15 cellular contexts compared by ENCODE assay signal in the genomic region with DNA sequence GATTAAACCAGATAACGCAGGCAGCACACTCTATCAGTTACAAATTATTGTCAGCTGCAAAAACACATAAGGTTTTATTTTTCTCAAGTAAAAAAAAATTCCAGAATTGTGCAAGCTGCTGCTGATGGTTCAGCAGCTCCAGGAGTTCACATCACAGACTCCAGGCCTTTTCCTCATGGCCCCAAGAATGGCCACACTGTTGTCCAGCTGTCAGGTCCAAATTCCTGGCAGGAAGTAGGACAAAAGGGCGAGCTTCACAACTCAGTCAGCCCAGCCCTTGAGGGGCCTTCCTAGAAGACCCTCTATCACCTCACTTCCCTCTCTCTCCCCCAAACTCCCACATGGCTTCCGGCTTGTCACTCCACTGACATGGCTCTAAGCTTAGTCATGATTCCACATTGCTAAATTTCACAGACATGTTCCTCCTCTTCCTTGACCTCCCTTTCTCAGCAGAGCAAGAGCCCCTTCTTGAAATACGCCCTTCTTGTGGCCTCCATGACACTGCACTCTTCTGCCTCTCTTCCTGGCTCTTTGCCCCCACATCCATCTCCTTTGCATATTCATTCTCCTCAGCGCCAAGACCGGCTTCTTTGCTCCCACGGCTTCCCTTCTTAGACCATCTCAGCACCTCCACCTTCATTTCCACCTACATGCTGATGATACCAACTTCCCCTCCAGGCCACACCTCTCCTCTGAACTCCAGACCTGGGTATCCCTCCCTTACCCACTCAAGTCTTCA. TPM values are rescaled to one million over a fixed set of nuclear protein-coding genes. Genes with fewer than 3 reads are reported as not detected.
A peak's percentile ranks its signal among the peaks of the same experiment; 100 is the strongest.
DNase-seq lines count a peak whose midpoint lies in the region; ATAC-seq and TF ChIP-seq lines count a peak whose summit lies in the region.
"Had no signal": no experiment of that assay in that cellular context is flagged by ENCODE, and none has a peak within 500 bp of the region (broad histone marks: within the 10 kb centered on the region; RNA-seq: fewer than 3 reads in every experiment).

No MANE protein-coding gene starts in this region.

- 0 out of 2 replicates have a peak overlapping the region, but pooled peaks have one; percentile 18 for H2AFZ ChIP-seq in GM23338

- H3K4me1 Mint-ChIP-seq in GM23338, result peaks cover 9% of the 10 kb centered on the region
- peaks cover 31% of the 10 kb centered on the region for H3K4me1 Mint-ChIP-seq in type B pancreatic cell (ENCODE audit: unreplicated experiment)
- no peaks in the 10 kb centered on the region for H3K4me1 Mint-ChIP-seq in CD4-positive, alpha-beta memory T cell
- H3K4me1 Mint-ChIP-seq: stimulated activated memory B cell treated with anti-CD40 and anti-IgM and Interleukin-4, amounts not matched to agents 10 μg/mL and 1 μg/mL and 100 μg/mL, for 72 hours had no signal

- no peaks in the 10 kb centered on the region for H3K79me2 ChIP-seq in GM23338 (replicated peaks; ENCODE audit: insufficient read depth)

- intact Hi-C loops in left ventricle myocardium superior (cut with micrococcal nuclease), result loop anchor here (1.0 kb wide), 1 partner anchor 162 kb away; no protein-coding TSS in a partner anchor
- intact Hi-C loops in CD4-positive, alpha-beta memory T cell (cut with micrococcal nuclease), result no loop called here

- no peaks in the 10 kb centered on the region for H3K27me3 Mint-ChIP-seq in GM23338 (ENCODE audit: insufficient read depth, low read depth, poor library complexity)
- H3K27me3 Mint-ChIP-seq in type B pancreatic cell, result peaks cover 12% of the 10 kb centered on the region
- peaks cover 9 to 33% of the 10 kb centered on the region in 2 donors for H3K27me3 Mint-ChIP-seq in CD4-positive, alpha-beta memory T cell

- 0 out of 2 replicates have a peak, but pooled peaks cover 4% of the 10 kb centered on the region for H3K9me2 ChIP-seq in GM23338 (ENCODE audit: insufficient read depth)

- H3F3A ChIP-seq in GM23338 (replicated peaks; ENCODE audit: low read depth), result no peaks in the 10 kb centered on the region

- H3K4me3 ChIP-seq in GM23338 (no peak overlapping the region), coronary artery (no peak overlapping the region)
- H3K4me3 ChIP-seq in CD4-positive, alpha-beta memory T cell (ENCODE audit: low read length in 2 of 2), result no peak overlapping the region
- H3K4me3 ChIP-seq: body of pancreas, lung, right lobe of liver had no signal

- DNase-seq in GM23338 (ENCODE audit: low spot score) (no peak), coronary artery (ENCODE audit: low spot score) (no peak), left ventricle myocardium superior (no peak), type B pancreatic cell (ENCODE audit: extremely low spot score, unreplicated experiment) (no peak), midbrain (lab: John Stamatoyannopoulos, UW) (no peak)
- DNase-seq in CD4-positive, alpha-beta memory T cell, result no peak
- DNase-seq: activated CD8-positive, alpha-beta memory T cell treated with anti-CD3 and anti-CD28 coated beads, Interleukin-2, amount 50 U/mL, for 4 hours; activated naive CD4-positive, alpha-beta T cell treated with Interleukin-2 at 50 U/mL for 16 hours had no signal

- no peaks in the 10 kb centered on the region for H4K20me1 ChIP-seq in GM23338 (replicated peaks; ENCODE audit: insufficient read depth)

- H3K9me3 Mint-ChIP-seq in GM23338 (peaks cover 2% of the 10 kb centered on the region; the same call in 2 of the 3 replicates), type B pancreatic cell (peaks cover 3% of the 10 kb centered on the region)
- H3K9me3 Mint-ChIP-seq in CD4-positive, alpha-beta memory T cell, result peaks cover 0 to 10% (median 3%) of the 10 kb centered on the region in 8 donors

- H3K27ac ChIP-seq in GM23338 (ENCODE audit: low read depth) (no peak overlapping the region), coronary artery (peak overlapping the region; percentile 15 to 31)
- no peak overlapping the region for H3K27ac ChIP-seq in CD4-positive, alpha-beta memory T cell (ENCODE audit: low read depth, low read length)
- H3K27ac ChIP-seq: body of pancreas, right lobe of liver had no signal

- POLR2A ChIA-PET in CD4-positive, alpha-beta memory T cell (lab: Charles Lee; ENCODE audit: partially characterized antibody), result no interaction called here

- H3K27ac Mint-ChIP-seq in GM23338 (no peak overlapping the region), type B pancreatic cell (no peak overlapping the region)
- no peak overlapping the region for H3K27ac Mint-ChIP-seq in CD4-positive, alpha-beta memory T cell
- H3K27ac Mint-ChIP-seq: stimulated activated memory B cell treated with anti-CD40 and anti-IgM and Interleukin-4, amounts not matched to agents 10 μg/mL and 1 μg/mL and 100 μg/mL, for 72 hours had no signal

- no peak overlapping the region for H3K4me3 Mint-ChIP-seq in GM23338
- H3K4me3 Mint-ChIP-seq in type B pancreatic cell, result peak overlapping the region; percentile 10
- no peak overlapping the region for H3K4me3 Mint-ChIP-seq in CD4-positive, alpha-beta memory T cell
- H3K4me3 Mint-ChIP-seq: stimulated activated memory B cell treated with anti-CD40 and anti-IgM and Interleukin-4, amounts not matched to agents 10 μg/mL and 1 μg/mL and 100 μg/mL, for 72 hours had no signal

- ATAC-seq in GM23338 (no peak), left ventricle myocardium superior (peak; percentile 64), GM21447 (IDR thresholded peaks at IDR 0.05; ENCODE audit: unreplicated experiment) (no peak), HG03045 (IDR thresholded peaks at IDR 0.05; ENCODE audit: unreplicated experiment) (no peak)
- ATAC-seq: stimulated activated memory B cell treated with anti-CD40 and anti-IgM and Interleukin-4, amounts not matched to agents 10 μg/mL and 1 μg/mL and 100 μg/mL, for 72 hours had no signal

- no peaks in the 10 kb centered on the region for H3K36me3 ChIP-seq in GM23338 (ENCODE audit: insufficient read depth)
- no peaks in the 10 kb centered on the region for H3K36me3 ChIP-seq in CD4-positive, alpha-beta memory T cell (ENCODE audit: insufficient read depth, low read length)
- H3K36me3 ChIP-seq: BE2C, right lobe of liver had no signal

- no peak overlapping the region for H3K4me2 ChIP-seq in GM23338

- CTCF ChIA-PET in CD4-positive, alpha-beta memory T cell (lab: Charles Lee; ENCODE audit: partially characterized antibody), result no interaction called here

- no peaks in the 10 kb centered on the region for H3K27me3 ChIP-seq in GM23338 (ENCODE audit: insufficient read depth)
- no peaks in the 10 kb centered on the region for H3K27me3 ChIP-seq in CD4-positive, alpha-beta memory T cell (ENCODE audit: insufficient read depth, low read length)
- H3K27me3 ChIP-seq: BE2C, body of pancreas, right lobe of liver had no signal

- H3K4me1 ChIP-seq in GM23338 (ENCODE audit: insufficient read depth), result no peaks in the 10 kb centered on the region
- no peaks in the 10 kb centered on the region for H3K4me1 ChIP-seq in CD4-positive, alpha-beta memory T cell (ENCODE audit: insufficient read depth, low read length)

- no peaks in the 10 kb centered on the region for H3K9me3 ChIP-seq in CD4-positive, alpha-beta memory T cell (ENCODE audit: control insufficient read depth in 1 of 2, low read length in 2 of 2)
- H3K9me3 ChIP-seq: BE2C, body of pancreas, right lobe of liver had no signal

- TF ChIP-seq CTCF in GM23338 (conservative IDR thresholded peaks at IDR 0.05; ENCODE audit: low read depth in 2 of 2) (no peak), coronary artery (IDR thresholded peaks at IDR 0.05) (no peak), type B pancreatic cell (conservative IDR thresholded peaks at IDR 0.05) (no peak)

- H3K36me3 Mint-ChIP-seq in GM23338 (ENCODE audit: low read depth), result peaks cover 2% of the 10 kb centered on the region; the same call in 2 of the 3 replicates
- H3K36me3 Mint-ChIP-seq in type B pancreatic cell, result no peaks in the 10 kb centered on the region
- no peaks in the 10 kb centered on the region for H3K36me3 Mint-ChIP-seq in CD4-positive, alpha-beta memory T cell

TF ChIP-seq in GM23338, 12 proteins besides CTCF, POLR2A, EP300 and RAD21:
- TF ChIP-seq JUNB (IDR thresholded peaks at IDR 0.05; ENCODE audit: unreplicated experiment), result no peak

RNA-seq across cellular contexts. Expression of a gene that starts 27.4 kb away (rescaled TPM):
- total RNA-seq in GM23338 (2014; rRNA removed; shearing (Covaris generic)), result 15.0 and 25.1 TPM in 2 replicates
- polyA plus RNA-seq in GM23338 (2016; fragmentation: Nextera tagmentation; extraction: Ambion mirVana), result 21.5 and 21.8 TPM in 2 replicates
- total RNA-seq in left ventricle myocardium superior (12.6 TPM), type B pancreatic cell (ENCODE audit: low replicate concordance) (33.2 and 41.4 TPM in 2 replicates)
- 1 to 10 TPM; 6.6 to 8.3 TPM for total RNA-seq in CD4-positive, alpha-beta memory T cell
- 1 to 10 TPM; 2.4 to 3.3 TPM for polyA plus RNA-seq in CD4-positive, alpha-beta memory T cell

Comparison
In these comparisons a context has a peak if more than half of its experiments do, and no peak if none do; other contexts are left out.
1. H3K27ac ChIP-seq: peak in coronary artery (2 of 2); none in GM23338 (single experiment) and CD4-positive, alpha-beta memory T cell (single experiment).